In the genomic region with DNA sequence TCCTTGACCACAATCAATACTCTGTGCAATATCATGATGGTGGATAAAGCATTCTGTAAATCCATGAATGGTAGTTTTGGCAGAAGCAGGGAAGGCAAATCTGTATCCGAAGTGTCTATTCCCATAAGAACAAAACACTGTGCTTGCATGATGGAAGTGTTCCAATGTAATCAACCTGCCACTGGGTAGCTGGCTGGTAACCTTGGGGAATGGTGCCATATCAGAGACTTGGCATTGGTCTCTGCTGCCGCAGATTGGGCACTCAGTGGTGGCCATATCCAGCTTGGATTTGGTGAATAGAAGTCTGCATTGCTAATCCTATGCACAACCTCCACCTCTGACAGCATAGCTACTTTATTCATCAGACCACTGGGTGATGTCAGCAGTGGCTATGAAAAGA, we compare ENCODE assay signal across 21 cellular contexts.
DNase-seq lines count a peak whose midpoint lies in the region; ATAC-seq and TF ChIP-seq lines count a peak whose summit lies in the region.
"Had no signal": no experiment of that assay in that cellular context is flagged by ENCODE, and none has a peak within 500 bp of the region (broad histone marks: within the 10 kb centered on the region; RNA-seq: fewer than 3 reads in every experiment).

No MANE protein-coding gene starts in this region.

- TF ChIP-seq CTCF in adrenal gland (IDR thresholded peaks at IDR 0.05) (no peak), right lobe of liver (IDR thresholded peaks at IDR 0.05) (no peak), MM.1S (IDR thresholded peaks at IDR 0.05; ENCODE audit: low read length) (no peak)

- H3K9me2 ChIP-seq in MM.1S (replicated peaks; ENCODE audit: insufficient read depth, low read length) = no peaks in the 10 kb centered on the region

- H3K9me3 ChIP-seq in adrenal gland (replicated peaks in 1 of 3) = no peaks in the 10 kb centered on the region
- H3K9me3 ChIP-seq in right lobe of liver = no peaks in the 10 kb centered on the region
- no peaks in the 10 kb centered on the region for H3K9me3 ChIP-seq in MM.1S (replicated peaks; ENCODE audit: insufficient read depth, low read length)
- H3K9me3 ChIP-seq: BLaER1 treated with 17β-estradiol and CSF1 and Interleukin-3, amounts not matched to agents 10 nM and 100 nM; Peyer's patch; SJSA1 had no signal

- H3K4me2 ChIP-seq in MM.1S (ENCODE audit: low read depth, low read length) = no peak overlapping the region
- H3K4me2 ChIP-seq: BLaER1 treated with 17β-estradiol and CSF1 and Interleukin-3, amounts not matched to agents 10 nM and 100 nM had no signal

- H3F3A ChIP-seq in MM.1S (ENCODE audit: insufficient read depth, low read length) = no peaks in the 10 kb centered on the region

- H3K36me3 ChIP-seq in adrenal gland (replicated peaks in 1 of 2) (no peaks in the 10 kb centered on the region), right lobe of liver (no peaks in the 10 kb centered on the region), MM.1S (replicated peaks; ENCODE audit: insufficient read depth, low read length) (no peaks in the 10 kb centered on the region)
- H3K36me3 ChIP-seq: BLaER1 treated with 17β-estradiol and CSF1 and Interleukin-3, amounts not matched to agents 10 nM and 100 nM; Peyer's patch; SJSA1 had no signal

- H3K27me3 ChIP-seq in adrenal gland (no peaks in the 10 kb centered on the region), right lobe of liver (no peaks in the 10 kb centered on the region), MM.1S (replicated peaks; ENCODE audit: insufficient read depth, low read length) (no peaks in the 10 kb centered on the region)
- H3K27me3 ChIP-seq: BLaER1 treated with 17β-estradiol and CSF1 and Interleukin-3, amounts not matched to agents 10 nM and 100 nM; Peyer's patch; SJSA1 had no signal

- H3K4me3 ChIP-seq in adrenal gland = no peak overlapping the region
- no peak overlapping the region for H3K4me3 ChIP-seq in right lobe of liver
- H3K4me3 ChIP-seq in MM.1S (ENCODE audit: low read length) = no peak overlapping the region
- H3K4me3 ChIP-seq: BLaER1 treated with 17β-estradiol and CSF1 and Interleukin-3, amounts not matched to agents 10 nM and 100 nM; K562; Peyer's patch; SJSA1 had no signal

- ATAC-seq in right lobe of liver = peak; percentile 76 to 86 (median 82)
- no peak for ATAC-seq in GM18858 (IDR thresholded peaks at IDR 0.05; ENCODE audit: unreplicated experiment)
- no peak for ATAC-seq in HG02678 (IDR thresholded peaks at IDR 0.05; ENCODE audit: unreplicated experiment)
- ATAC-seq: HCT116, K562 had no signal

- no peak overlapping the region for H3K9ac ChIP-seq in MM.1S (ENCODE audit: low read length)
- H3K9ac ChIP-seq: BLaER1 treated with 17β-estradiol and CSF1 and Interleukin-3, amounts not matched to agents 10 nM and 100 nM had no signal

- no peak overlapping the region for H2AFZ ChIP-seq in MM.1S (ENCODE audit: low read length)

- no peaks in the 10 kb centered on the region for H3K79me2 ChIP-seq in MM.1S (ENCODE audit: low read length)

- peak; percentile 13 for DNase-seq in NCI-H2196 (lab: John Stamatoyannopoulos, UW; ENCODE audit: unreplicated experiment)
- no peak for DNase-seq in NCI-H2196 treated with DMSO at 0.1 percent for 48 hours (lab: John Stamatoyannopoulos, UW; ENCODE audit: unreplicated experiment)
- peak; percentile 65 for DNase-seq in NCI-H2029 (lab: John Stamatoyannopoulos, UW)
- peak in 6 of 7 donors; percentile 35 to 73 (median 61) for DNase-seq in adrenal gland
- peak in 1 of 3 donors; percentile 55 for DNase-seq in right lobe of liver
- DNase-seq in MM.1S = no peak
- DNase-seq: 8988T; Calu3; CD8-positive, alpha-beta memory T cell; DMS153; NCI-H1105 treated with DMSO at 0.1 percent for 48 hours; NCI-H2081 treated with DMSO at 0.1 percent for 48 hours; NCI-H2171 treated with DMSO at 0.1 percent for 48 hours; NCI-H510A; Peyer's patch had no signal

- H4K20me1 ChIP-seq in MM.1S (ENCODE audit: insufficient read depth, low read length) = no peaks in the 10 kb centered on the region
- H4K20me1 ChIP-seq: BLaER1 treated with 17β-estradiol and CSF1 and Interleukin-3, amounts not matched to agents 10 nM and 100 nM had no signal

- no peaks in the 10 kb centered on the region for H3K4me1 ChIP-seq in adrenal gland (replicated peaks in 1 of 2)
- H3K4me1 ChIP-seq in right lobe of liver = no peaks in the 10 kb centered on the region
- no peaks in the 10 kb centered on the region for H3K4me1 ChIP-seq in MM.1S (ENCODE audit: low read length)
- H3K4me1 ChIP-seq: BLaER1 treated with 17β-estradiol and CSF1 and Interleukin-3, amounts not matched to agents 10 nM and 100 nM; Peyer's patch; SJSA1 had no signal

- intact Hi-C loops in adrenal gland (cut with DNase I) (no loop called here), right lobe of liver (cut with DNase I) (no loop called here)

- WGBS in adrenal gland, 4 donors = 38 to 70% (median 66%) methylated on average over 2 of the region's 2 CpGs
- WGBS in right lobe of liver (ENCODE audit: insufficient coverage, low coverage, low lambda C conversion rate, missing lambda C conversion rate) = 47% methylated on average over 2 of the region's 2 CpGs

- no peak overlapping the region for H3K27ac ChIP-seq in adrenal gland
- H3K27ac ChIP-seq in right lobe of liver = no peak overlapping the region
- no peak overlapping the region for H3K27ac ChIP-seq in MM.1S (ENCODE audit: low read length)
- H3K27ac ChIP-seq: BLaER1 treated with 17β-estradiol and CSF1 and Interleukin-3, amounts not matched to agents 10 nM and 100 nM; Peyer's patch; SJSA1 had no signal

- TF ChIP-seq POLR2A in adrenal gland (IDR thresholded peaks at IDR 0.05) (no peak), right lobe of liver (IDR thresholded peaks at IDR 0.05) (no peak)

Comparison
In these comparisons a context has a peak if more than half of its experiments do, and no peak if none do; other contexts are left out.
1. DNase-seq: peak in NCI-H2196 (single experiment), NCI-H2029 (single experiment) and adrenal gland (6 of 7); none in NCI-H2196 treated with DMSO at 0.1 percent for 48 hours (single experiment) and MM.1S (single experiment).
2. ATAC-seq: peak in right lobe of liver (4 of 4); none in GM18858 (single experiment) and HG02678 (single experiment).